Comparison of ENCODE assay signal across 30 cellular contexts in genomic region chr17:67021718-67022450, GRCh38. TPM values are rescaled to one million over a fixed set of nuclear protein-coding genes. Genes with fewer than 3 reads are reported as not detected.
"Had no signal": no experiment of that assay in that cellular context is flagged by ENCODE, and none has a peak within 500 bp of the region (broad histone marks: within the 10 kb centered on the region; RNA-seq: fewer than 3 reads in every experiment).

No MANE protein-coding gene starts in this region.

- ATAC-seq: body of pancreas; mucosa of descending colon; natural killer cell treated with Interleukin-12 subunit alpha and Interleukin-12 subunit beta and Interleukin-15 and Interleukin-18, amount 100 ng/mL, for 72 hours; stimulated activated memory B cell treated with anti-CD40 and anti-IgM and Interleukin-4, amounts not matched to agents 10 μg/mL and 1 μg/mL and 100 μg/mL, for 72 hours; stimulated activated naive CD8-positive, alpha-beta T cell treated with anti-CD3 and anti-CD28 coated beads, Interleukin-15, amount 100 ng/mL, for 72 hours had no signal

- DNase-seq: activated CD4-positive, alpha-beta T cell treated with anti-CD3 and anti-CD28 coated beads, Interleukin-2, amount 50 U/mL, for 4 hours; activated effector memory CD4-positive, alpha-beta T cell treated with Interleukin-2 at 50 U/mL for 16 hours; activated naive CD4-positive, alpha-beta T cell treated with anti-CD3 and anti-CD28 coated beads for 36 hours; activated naive CD8-positive, alpha-beta T cell treated with anti-CD3 and anti-CD28 coated beads for 36 hours; activated T-cell treated with anti-CD3 and anti-CD28 coated beads for 4 hours; adrenal gland; aorta; body of pancreas; cortex of kidney; immature natural killer cell; kidney; left ventricle myocardium inferior; retina; sigmoid colon; stimulated activated CD4-positive, alpha-beta T cell treated with anti-CD3 and anti-CD28 coated beads, Interleukin-1b, Interleukin-23, amount 100 ng/mL, for 48 hours; stimulated activated CD4-positive, alpha-beta T cell treated with anti-CD3 and anti-CD28 coated beads, Interleukin-4, amount 100 ng/mL, for 4 hours; stimulated activated naive CD8-positive, alpha-beta T cell treated with anti-CD3 and anti-CD28 coated beads, Interleukin-15, amount 100 ng/mL, for 72 hours had no signal

RNA-seq across cellular contexts. Expression of gene CACNG1, which starts 22.5 kb away (rescaled TPM):
- total RNA-seq: activated naive CD4-positive, alpha-beta T cell treated with anti-CD3 and anti-CD28 coated beads for 36 hours; activated naive CD8-positive, alpha-beta T cell treated with anti-CD3 and anti-CD28 coated beads for 36 hours; aorta; body of pancreas; cerebellum; endothelial cell of umbilical vein; fibroblast of lung; fibroblast of villous mesenchyme; kidney; left ventricle myocardium inferior; lung microvascular endothelial cell; mesenteric fat pad; mucosa of descending colon; natural killer cell treated with Interleukin-12 subunit alpha and Interleukin-12 subunit beta and Interleukin-15 and Interleukin-18, amount 100 ng/mL, for 72 hours; osteoblast; sigmoid colon; smooth muscle cell; T-helper 1 cell treated with Interleukin-12 subunit alpha and Interleukin-12 subunit beta and Interleukin-4 antibody, amounts not matched to agents 30 ng/mL and 1 ng/mL, for 36 hours; vagina had no signal

RNA-seq across cellular contexts. Expression of gene CACNG4, which starts 57.4 kb away (rescaled TPM):
- total RNA-seq: activated naive CD4-positive, alpha-beta T cell treated with anti-CD3 and anti-CD28 coated beads for 36 hours; activated naive CD8-positive, alpha-beta T cell treated with anti-CD3 and anti-CD28 coated beads for 36 hours; aorta; endothelial cell of umbilical vein; fibroblast of lung; fibroblast of villous mesenchyme; left ventricle myocardium inferior; lung microvascular endothelial cell; mesenteric fat pad; natural killer cell treated with Interleukin-12 subunit alpha and Interleukin-12 subunit beta and Interleukin-15 and Interleukin-18, amount 100 ng/mL, for 72 hours; osteoblast; T-helper 1 cell treated with Interleukin-12 subunit alpha and Interleukin-12 subunit beta and Interleukin-4 antibody, amounts not matched to agents 30 ng/mL and 1 ng/mL, for 36 hours had no signal
